In the genomic region with DNA sequence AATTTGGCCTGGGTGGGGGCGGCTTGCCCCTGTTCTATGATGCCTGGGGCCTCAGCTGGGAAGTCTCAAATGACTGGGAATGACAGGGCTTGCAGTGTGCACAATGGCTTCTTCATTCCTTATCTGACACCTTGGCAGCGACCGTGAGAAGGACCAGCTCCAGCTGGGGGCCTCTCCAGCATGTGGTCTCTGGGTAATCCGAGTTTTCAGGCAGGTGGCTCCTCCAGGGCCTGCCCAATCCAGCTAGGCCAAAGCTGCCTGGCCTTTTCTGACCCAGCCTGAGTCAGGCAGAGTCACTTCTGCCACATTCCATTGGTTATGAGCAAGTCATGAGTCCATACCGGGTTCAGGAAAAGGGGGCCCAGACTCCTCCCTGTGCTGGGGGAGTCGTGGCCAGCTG, we compare ENCODE assay signal across 21 cellular contexts.
DNase-seq lines count a peak whose midpoint lies in the region; ATAC-seq and TF ChIP-seq lines count a peak whose summit lies in the region.
"Had no signal": no experiment of that assay in that cellular context is flagged by ENCODE, and none has a peak within 500 bp of the region (broad histone marks: within the 10 kb centered on the region; RNA-seq: fewer than 3 reads in every experiment).

No MANE protein-coding gene starts in this region.

- in situ Hi-C loops in astrocyte of the spinal cord (cut with HindIII; ENCODE audit: low sequenced_read_pairs) = no loop called here

- H3K9me3 ChIP-seq in AG04450 (ENCODE audit: control insufficient read depth, insufficient read depth, low read length) (no peaks in the 10 kb centered on the region), spleen (no peaks in the 10 kb centered on the region)
- H3K9me3 ChIP-seq: pancreas, SJSA1, vagina had no signal

- no peak for TF ChIP-seq POLR2A in spleen (IDR thresholded peaks at IDR 0.05)

- H3K4me3 Mint-ChIP-seq in HFFc6 = no peak overlapping the region
- H3K4me3 Mint-ChIP-seq: stimulated activated naive CD8-positive, alpha-beta T cell treated with anti-CD3 and anti-CD28 coated beads, Interleukin-15, Interleukin-2, amounts not matched to agents 100 ng/mL and 50 ng/mL, for 24 hours had no signal

- no peaks in the 10 kb centered on the region for H3K27me3 ChIP-seq in AG04450 (ENCODE audit: control insufficient read depth, insufficient read depth, low read length)
- H3K27me3 ChIP-seq in spleen (replicated peaks in 1 of 7) = no peaks in the 10 kb centered on the region
- H3K27me3 ChIP-seq: SJSA1, vagina had no signal

- H3K4me1 Mint-ChIP-seq in HFFc6 (ENCODE audit: low read depth) = peaks cover 52% of the 10 kb centered on the region

- intact Hi-C loops in spleen (cut with DNase I; ENCODE audit: low total_unique reads) = no loop called here

- H3K27ac ChIP-seq in AG04450 (ENCODE audit: low read depth, low read length) (peak overlapping the region; percentile 68), spleen (no peak overlapping the region)
- H3K27ac ChIP-seq: pancreas, SJSA1, vagina had no signal

- no peaks in the 10 kb centered on the region for H3K36me3 Mint-ChIP-seq in HFFc6 (ENCODE audit: low read depth)

- CTCF ChIA-PET in AG04450 (lab: Charles Lee) (interaction anchor here (1.7 kb wide), 1 partner anchor 55 kb away, joined by 6 read pairs; no protein-coding TSS in a partner anchor), GM10248 (lab: Yijun Ruan, JAX) (no interaction called here)

- POLR2A ChIA-PET in AG04450 (lab: Yijun Ruan, JAX) (interaction anchor here (0.5 to 1.2 kb wide), 4 partner anchors 9 to 253 kb away, joined by 3 to 5 read pairs (median 4); no protein-coding TSS in a partner anchor), GM10248 (lab: Yijun Ruan, JAX) (no interaction called here)

- H3K9me3 Mint-ChIP-seq in HFFc6 = no peaks in the 10 kb centered on the region; the same call in 1 of the 2 replicates
- H3K9me3 Mint-ChIP-seq: stimulated activated naive CD8-positive, alpha-beta T cell treated with anti-CD3 and anti-CD28 coated beads, Interleukin-15, Interleukin-2, amounts not matched to agents 100 ng/mL and 50 ng/mL, for 24 hours had no signal

- no peaks in the 10 kb centered on the region for H3K36me3 ChIP-seq in spleen
- H3K36me3 ChIP-seq: pancreas, SJSA1, vagina had no signal

- H3K4me3 ChIP-seq in AG04450 (ENCODE audit: low read depth, low read length) (no peak overlapping the region), astrocyte of the spinal cord (ENCODE audit: low read depth, low read length) (no peak overlapping the region), spleen (no peak overlapping the region)
- H3K4me3 ChIP-seq: pancreas, SJSA1, vagina had no signal

- no peak for ATAC-seq in GM18519 (IDR thresholded peaks at IDR 0.05; ENCODE audit: low FRiP score, unreplicated experiment)
- ATAC-seq: pancreas had no signal

- no peaks in the 10 kb centered on the region for H3K27me3 Mint-ChIP-seq in HFFc6 (ENCODE audit: insufficient read depth)
- H3K27me3 Mint-ChIP-seq: stimulated activated naive CD8-positive, alpha-beta T cell treated with anti-CD3 and anti-CD28 coated beads, Interleukin-15, Interleukin-2, amounts not matched to agents 100 ng/mL and 50 ng/mL, for 24 hours had no signal

- peak overlapping the region; percentile 53 for H3K27ac Mint-ChIP-seq in HFFc6
- H3K27ac Mint-ChIP-seq: stimulated activated naive CD8-positive, alpha-beta T cell treated with anti-CD3 and anti-CD28 coated beads, Interleukin-15, Interleukin-2, amounts not matched to agents 100 ng/mL and 50 ng/mL, for 24 hours had no signal

- 66 to 77% (median 76%) methylated on average over 6 of the region's 6 CpGs for WGBS in spleen, 5 donors

- DNase-seq in AG04450 (ENCODE audit: low read depth, low spot score) = peak; percentile 75
- DNase-seq in HFFc6 = peak; percentile 57
- peak; percentile 65 for DNase-seq in astrocyte of the spinal cord (ENCODE audit: low read depth, low spot score)
- DNase-seq in iPS-NIHi11 (ENCODE audit: low spot score) = peak; percentile 11
- DNase-seq in spleen = no peak
- no peak for DNase-seq in GM10248 (ENCODE audit: extremely low spot score)
- no peak for DNase-seq in amygdala (lab: John Stamatoyannopoulos, UW)
- DNase-seq: activated CD4-positive, alpha-beta T cell treated with anti-CD3 and anti-CD28 coated beads for 48 hours; activated naive CD4-positive, alpha-beta T cell treated with anti-CD3 and anti-CD28 coated beads, Interleukin-2, amount 50 U/mL, for 16 hours; central memory CD4-positive, alpha-beta T cell; COR-L47; GF-D8; NCI-H1417 treated with DMSO at 0.1 percent for 48 hours; NCI-H345; pancreas; stimulated activated CD4-positive, alpha-beta T cell treated with anti-CD3 and anti-CD28 coated beads, Interleukin-12 subunit alpha, Interleukin-12 subunit beta, amount 100 ng/mL, for 4 hours; T-helper 9 cell had no signal

- H3K4me1 ChIP-seq in spleen = peaks cover 0 to 3% (median 0%) of the 10 kb centered on the region in 6 donors
- H3K4me1 ChIP-seq: pancreas, SJSA1, vagina had no signal

- TF ChIP-seq CTCF in AG04450 (IDR thresholded peaks at IDR 0.05; ENCODE audit: low read depth, low read length) (no peak), HFFc6 (IDR thresholded peaks at IDR 0.05) (no peak), astrocyte of the spinal cord (IDR thresholded peaks at IDR 0.05; ENCODE audit: low read depth, low read length) (no peak), spleen (IDR thresholded peaks at IDR 0.05 in 8 of 11, conservative IDR thresholded peaks at IDR 0.05 in 3 of 11) (no peak), GM10248 (IDR thresholded peaks at IDR 0.05; ENCODE audit: control extremely low read depth, extremely low read depth, low read depth, missing control alignments) (no peak)

Comparison
In these comparisons a context has a peak if more than half of its experiments do, and no peak if none do; other contexts are left out.
1. DNase-seq: peak in AG04450 (single experiment), HFFc6 (single experiment), astrocyte of the spinal cord (single experiment) and iPS-NIHi11 (single experiment); none in spleen (single experiment), GM10248 (single experiment) and amygdala (0 of 56).